In genomic region chr22:49749227-49749626, GRCh38 we compare ENCODE assay signal across 19 cellular contexts.
"Had no signal": no experiment of that assay in that cellular context is flagged by ENCODE, and none has a peak within 500 bp of the region (broad histone marks: within the 10 kb centered on the region; RNA-seq: fewer than 3 reads in every experiment).

No MANE protein-coding gene starts in this region.

- H3K36me3 ChIP-seq: colonic mucosa, esophagus squamous epithelium, neutrophil, sigmoid colon, stomach, thoracic aorta, transverse colon had no signal

- H3K4me3 ChIP-seq: colonic mucosa, esophagus squamous epithelium, sigmoid colon, skin epidermis, stomach, thoracic aorta, transverse colon had no signal

- ATAC-seq: naive thymus-derived CD4-positive, alpha-beta T cell had no signal

- H3K4me1 ChIP-seq: colonic mucosa, esophagus squamous epithelium, sigmoid colon, transverse colon had no signal

- H3K27me3 ChIP-seq: colonic mucosa, neutrophil had no signal

- H3K9me3 ChIP-seq: colonic mucosa had no signal

- DNase-seq: cerebellar nuclear complex; colonic mucosa; effector memory CD4-positive, alpha-beta T cell; esophagus squamous epithelium; foreskin fibroblast; hippocampal formation; kidney glomerular epithelial cell; mesendoderm; nephron progenitor cell; sigmoid colon; stimulated activated naive CD4-positive, alpha-beta T cell; stomach; substantia nigra; transverse colon had no signal

- H3K4me3 Mint-ChIP-seq: naive thymus-derived CD4-positive, alpha-beta T cell; nephron progenitor cell had no signal

- H3K27ac ChIP-seq: colonic mucosa, epithelial cell of prostate, esophagus squamous epithelium, neutrophil, sigmoid colon, skin epidermis, stomach, thoracic aorta, transverse colon had no signal

- H3K27ac Mint-ChIP-seq: naive thymus-derived CD4-positive, alpha-beta T cell; nephron progenitor cell had no signal

- H3K4me1 Mint-ChIP-seq: naive thymus-derived CD4-positive, alpha-beta T cell; nephron progenitor cell had no signal
